8 cellular contexts compared by ENCODE assay signal in the genomic region with DNA sequence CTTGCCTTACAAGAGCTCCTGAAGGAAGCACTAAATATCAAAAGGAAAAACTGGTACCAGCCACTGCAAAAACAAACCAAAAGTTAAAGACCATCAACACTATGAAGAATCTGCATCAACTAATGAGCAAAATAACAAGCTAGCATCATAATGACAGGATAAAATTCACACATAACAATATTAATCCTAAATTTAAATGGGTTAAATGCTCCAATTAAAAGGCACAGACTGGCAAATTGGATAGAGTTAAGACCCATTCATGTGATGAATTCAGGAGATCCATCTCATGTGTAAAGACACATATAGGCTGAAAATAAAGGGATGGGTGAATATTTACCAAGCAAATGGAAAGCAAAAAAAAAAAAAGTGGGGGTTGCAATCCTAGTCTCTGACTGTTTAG.
"Had no signal": no experiment of that assay in that cellular context is flagged by ENCODE, and none has a peak within 500 bp of the region (broad histone marks: within the 10 kb centered on the region; RNA-seq: fewer than 3 reads in every experiment).

No MANE protein-coding gene starts in this region.

- H3K27me3 Mint-ChIP-seq: IgD-negative memory B cell had no signal

- H3K27ac ChIP-seq: HL-60, KMS-11 had no signal

- FAIRE-seq: HepG2, HTR-8/SVneo had no signal

- H3K9ac ChIP-seq: KMS-11 had no signal

- ATAC-seq: HepG2 had no signal

- DNase-seq: IMR-90, KBM-7, KG1 had no signal

- H3K4me2 ChIP-seq: KMS-11 had no signal
